Comparison of ENCODE assay signal across 10 cellular contexts in the genomic region with DNA sequence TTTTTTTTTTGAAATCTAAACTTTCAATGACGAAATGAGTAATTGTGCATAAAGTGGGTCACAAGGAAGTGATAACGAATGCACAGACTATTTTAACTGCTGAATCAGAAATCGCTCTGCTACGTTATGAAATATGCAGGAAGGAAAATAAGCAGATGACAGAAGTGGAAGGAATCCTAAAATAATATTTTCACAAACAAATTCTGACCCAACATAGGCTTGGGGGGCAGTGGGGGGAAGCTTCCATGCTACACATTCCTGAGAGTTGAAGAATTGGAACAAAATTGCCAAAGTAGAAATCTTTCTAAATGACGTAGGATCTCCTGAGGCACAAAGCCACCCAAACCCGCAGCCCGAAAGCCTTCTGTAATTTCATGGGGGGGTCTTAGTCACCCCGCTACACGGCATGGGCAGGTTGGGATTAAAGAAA.
DNase-seq lines count a peak whose midpoint lies in the region; ATAC-seq and TF ChIP-seq lines count a peak whose summit lies in the region.
"Had no signal": no experiment of that assay in that cellular context is flagged by ENCODE, and none has a peak within 500 bp of the region (broad histone marks: within the 10 kb centered on the region; RNA-seq: fewer than 3 reads in every experiment).

No MANE protein-coding gene starts in this region.

- no peak overlapping the region for H4K8ac ChIP-seq in trophoblast cell (ENCODE audit: low read depth, low read length)

- DNase-seq in CD14-positive monocyte (ENCODE audit: low spot score) (no peak), NOMO-1 treated with DMSO at 0.1 percent for 48 hours (lab: John Stamatoyannopoulos, UW; ENCODE audit: unreplicated experiment) (peak; percentile 62), trophoblast cell (peak; percentile 55 to 78), head of caudate nucleus (no peak), SKM-1 treated with dmso at 0.1 percent for 144 hours (lab: John Stamatoyannopoulos, UW; ENCODE audit: unreplicated experiment) (no peak)
- peak in 1 of 3 experiments; percentile 23 for DNase-seq in effector memory CD8-positive, alpha-beta T cell
- DNase-seq: occipital lobe had no signal

- no peak overlapping the region for H3K27ac ChIP-seq in trophoblast cell (ENCODE audit: low read depth, low read length)

- H3K79me2 ChIP-seq in trophoblast cell (ENCODE audit: control insufficient read depth, insufficient read depth, low read length, poor library complexity): no peaks in the 10 kb centered on the region

- no peak overlapping the region for H2BK12ac ChIP-seq in trophoblast cell (ENCODE audit: low read length)

- no peak overlapping the region for H2AFZ ChIP-seq in trophoblast cell (ENCODE audit: insufficient read depth, low read length, poor library complexity)

- no peaks in the 10 kb centered on the region for H3K9me3 ChIP-seq in trophoblast cell (ENCODE audit: insufficient read depth, low read depth, low read length)

- H3K18ac ChIP-seq in trophoblast cell (ENCODE audit: low read length): no peak overlapping the region

- no peak overlapping the region for H4K12ac ChIP-seq in trophoblast cell (ENCODE audit: low read depth, low read length)

- no peak overlapping the region for H3K4me3 ChIP-seq in trophoblast cell (ENCODE audit: low read depth, low read length)
- H3K4me3 ChIP-seq: GM12878 had no signal

- no peaks in the 10 kb centered on the region for H3K9me3 Mint-ChIP-seq in CD14-positive monocyte
- H3K9me3 Mint-ChIP-seq in effector memory CD8-positive, alpha-beta T cell: no peaks in the 10 kb centered on the region

- peaks cover 9% of the 10 kb centered on the region for H3K79me1 ChIP-seq in trophoblast cell (ENCODE audit: low read length)

- H3K23ac ChIP-seq in trophoblast cell (ENCODE audit: low read length): no peak overlapping the region

- H3K27me3 ChIP-seq in trophoblast cell (ENCODE audit: insufficient read depth, low read length): no peaks in the 10 kb centered on the region

- no peak overlapping the region for H3K4me2 ChIP-seq in trophoblast cell (ENCODE audit: low read length)

- no peak overlapping the region for H3K9ac ChIP-seq in trophoblast cell (ENCODE audit: low read length)

- no peak overlapping the region for H2AK5ac ChIP-seq in trophoblast cell (ENCODE audit: low read length)

- H2BK120ac ChIP-seq in trophoblast cell (ENCODE audit: insufficient read depth, low read length, poor library complexity): no peak overlapping the region

- peaks cover 10 to 14% of the 10 kb centered on the region in 2 experiments for H3K4me1 ChIP-seq in trophoblast cell (ENCODE audit: control insufficient read depth in 1 of 2, insufficient read depth in 2 of 2, low read length in 2 of 2)

- H3K14ac ChIP-seq in trophoblast cell (ENCODE audit: low read length): no peak overlapping the region

- H2BK5ac ChIP-seq in trophoblast cell (ENCODE audit: low read depth, low read length, poor library complexity): peak overlapping the region; percentile 29

- no peaks in the 10 kb centered on the region for H3K36me3 Mint-ChIP-seq in CD14-positive monocyte
- no peaks in the 10 kb centered on the region for H3K36me3 Mint-ChIP-seq in effector memory CD8-positive, alpha-beta T cell (ENCODE audit: insufficient read depth)

- H3K36me3 ChIP-seq in trophoblast cell (ENCODE audit: control insufficient read depth in 1 of 2, insufficient read depth in 2 of 2, low read length in 2 of 2): no peaks in the 10 kb centered on the region

- TF ChIP-seq CTCF in CD14-positive monocyte (IDR thresholded peaks at IDR 0.05): no peak

- peak overlapping the region; percentile 32 to 55 for H3K4me3 Mint-ChIP-seq in CD14-positive monocyte
- peak overlapping the region; percentile 23 to 60 for H3K4me3 Mint-ChIP-seq in effector memory CD8-positive, alpha-beta T cell

- no CpG with 5 or more reads among the region's 9 CpGs for WGBS in trophoblast cell (ENCODE audit: extremely low coverage, insufficient coverage, insufficient read length)

- peak; percentile 85 for ATAC-seq in effector memory CD8-positive, alpha-beta T cell (replicated peaks)
- ATAC-seq in HG03342 (IDR thresholded peaks at IDR 0.05; ENCODE audit: unreplicated experiment) (no peak), HG02610 (IDR thresholded peaks at IDR 0.05; ENCODE audit: unreplicated experiment) (no peak)
- ATAC-seq: GM12878 had no signal

- intact Hi-C loops in CD14-positive monocyte (cut with micrococcal nuclease) (loop anchor here in 1 of 2 donors (10.0 kb wide), 1 partner anchor 52 kb away; no protein-coding TSS in a partner anchor), head of caudate nucleus (cut with DNase I) (no loop called here)

- no peak overlapping the region for H3K4ac ChIP-seq in trophoblast cell (ENCODE audit: low read depth, low read length)

- peak overlapping the region; percentile 57 to 86 (median 82) for H3K27ac Mint-ChIP-seq in CD14-positive monocyte
- peak overlapping the region; percentile 80 to 91 for H3K27ac Mint-ChIP-seq in effector memory CD8-positive, alpha-beta T cell

- H3K27me3 Mint-ChIP-seq in CD14-positive monocyte (ENCODE audit: low read depth in 3 of 3): peaks cover 1 to 3% (median 2%) of the 10 kb centered on the region in 3 donors
- no peaks in the 10 kb centered on the region for H3K27me3 Mint-ChIP-seq in effector memory CD8-positive, alpha-beta T cell

- H4K91ac ChIP-seq in trophoblast cell (ENCODE audit: low read depth, low read length): no peak overlapping the region

- H3K4me1 Mint-ChIP-seq in CD14-positive monocyte: peaks cover 27% of the 10 kb centered on the region
- H3K4me1 Mint-ChIP-seq in effector memory CD8-positive, alpha-beta T cell (ENCODE audit: low read depth in 2 of 2): peaks cover 20 to 30% of the 10 kb centered on the region in 2 donors

Comparison
In these comparisons a context has a peak if more than half of its experiments do, and no peak if none do; other contexts are left out.
1. DNase-seq: peak in NOMO-1 treated with DMSO at 0.1 percent for 48 hours (single experiment) and trophoblast cell (2 of 2); none in CD14-positive monocyte (single experiment), head of caudate nucleus (0 of 42) and SKM-1 treated with dmso at 0.1 percent for 144 hours (single experiment).